20 cellular contexts compared by ENCODE assay signal in genomic region chr5:38403407-38403806, GRCh38.
DNase-seq lines count a peak whose midpoint lies in the region; ATAC-seq, FAIRE-seq and TF ChIP-seq lines count a peak whose summit lies in the region.
"Had no signal": no experiment of that assay in that cellular context is flagged by ENCODE, and none has a peak within 500 bp of the region (broad histone marks: within the 10 kb centered on the region; RNA-seq: fewer than 3 reads in every experiment).

No MANE protein-coding gene starts in this region.

- no peak overlapping the region for H2AFZ ChIP-seq in mammary epithelial cell (ENCODE audit: low read depth, low read length)

- H3K27ac ChIP-seq in mammary epithelial cell (ENCODE audit: insufficient read depth, low read depth, low read length) (no peak overlapping the region), foreskin keratinocyte (no peak overlapping the region), lower lobe of right lung (no peak overlapping the region)
- no peak overlapping the region for H3K27ac ChIP-seq in CD8-positive, alpha-beta T cell (ENCODE audit: low read depth, low read length)
- H3K27ac ChIP-seq: VCaP had no signal

- in situ Hi-C loops in mammary epithelial cell (cut with MboI; ENCODE audit: low sequenced_read_pairs in 2 of 2), result loop anchor here (5.0 to 10.0 kb wide), 3 partner anchors 139 to 191 kb away; no protein-coding TSS in a partner anchor

- H3K79me2 ChIP-seq in mammary epithelial cell (ENCODE audit: insufficient read depth, low read length), result no peaks in the 10 kb centered on the region

- no peak overlapping the region for H3K9ac ChIP-seq in mammary epithelial cell (ENCODE audit: insufficient read depth, low read length)

- peaks cover 42% of the 10 kb centered on the region for H3K27me3 Mint-ChIP-seq in CD8-positive, alpha-beta T cell (ENCODE audit: low read depth)

- dilution Hi-C loops in mammary epithelial cell (cut with HindIII; ENCODE audit: low sequenced_read_pairs), result no loop called here

- H3K9me3 ChIP-seq in mammary epithelial cell (replicated peaks; ENCODE audit: insufficient read depth, low read length), result no peaks in the 10 kb centered on the region
- H3K9me3 ChIP-seq in CD8-positive, alpha-beta T cell (ENCODE audit: low read length), result no peaks in the 10 kb centered on the region
- H3K9me3 ChIP-seq in lower lobe of right lung, result no peaks in the 10 kb centered on the region
- H3K9me3 ChIP-seq: HAP-1 had no signal

- peak; percentile 43 for DNase-seq in AG08395 (ENCODE audit: low spot score)
- DNase-seq in HTR-8/SVneo (ENCODE audit: insufficient read length, low spot score), result no peak
- DNase-seq in mammary epithelial cell, result peak; percentile 3
- DNase-seq in foreskin keratinocyte, result peak in 1 of 2 donors; percentile 39
- DNase-seq in kidney glomerular epithelial cell (lab: John Stamatoyannopoulos, UW), result no peak
- no peak for DNase-seq in CD8-positive, alpha-beta T cell
- no peak for DNase-seq in lower lobe of right lung
- DNase-seq: activated CD8-positive, alpha-beta T cell treated with anti-CD3 and anti-CD28 coated beads, Interleukin-2, amount 10 ng/mL, durations not matched to agents 7 days and 5 days; Calu3; immature natural killer cell; NCI-H1930; NCI-H69; nephron progenitor cell; stimulated activated CD4-positive, alpha-beta T cell treated with anti-CD3 and anti-CD28 coated beads, Interleukin-15, amount 100 ng/mL, for 24 hours; stimulated activated naive CD8-positive, alpha-beta T cell treated with anti-CD3 and anti-CD28 coated beads, Interleukin-15, amount 100 ng/mL, for 72 hours had no signal

- H3K4me1 Mint-ChIP-seq in CD8-positive, alpha-beta T cell (ENCODE audit: low read depth), result no peaks in the 10 kb centered on the region
- H3K4me1 Mint-ChIP-seq: central memory CD8-positive, alpha-beta T cell; immature natural killer cell; stimulated activated naive CD8-positive, alpha-beta T cell treated with anti-CD3 and anti-CD28 coated beads, Interleukin-15, amount 100 ng/mL, for 72 hours had no signal

- H3K4me3 ChIP-seq in mammary epithelial cell (replicated peaks in 1 of 3; ENCODE audit: insufficient read depth in 1 of 3, low read depth in 2 of 3, low read length in 3 of 3) (no peak overlapping the region), lower lobe of right lung (no peak overlapping the region)
- no peak overlapping the region for H3K4me3 ChIP-seq in CD8-positive, alpha-beta T cell (ENCODE audit: low read depth, low read length)
- H3K4me3 ChIP-seq: HAP-1 had no signal

- no peak overlapping the region for H3K4me3 Mint-ChIP-seq in CD8-positive, alpha-beta T cell
- H3K4me3 Mint-ChIP-seq: activated CD8-positive, alpha-beta T cell treated with anti-CD3 and anti-CD28 coated beads, Interleukin-2, amount 10 ng/mL, durations not matched to agents 7 days and 5 days; central memory CD8-positive, alpha-beta T cell; immature natural killer cell; nephron progenitor cell; stimulated activated naive CD8-positive, alpha-beta T cell treated with anti-CD3 and anti-CD28 coated beads, Interleukin-15, amount 100 ng/mL, for 72 hours had no signal

- intact Hi-C loops in mammary epithelial cell (cut with micrococcal nuclease) (loop anchor here (10.0 kb wide), 1 partner anchor 569 kb away; no protein-coding TSS in a partner anchor), lower lobe of right lung (cut with DNase I) (no loop called here)
- intact Hi-C loops in CD8-positive, alpha-beta T cell (cut with DNase I, micrococcal nuclease), result no loop called here

- H3K27ac Mint-ChIP-seq in CD8-positive, alpha-beta T cell, result no peak overlapping the region
- H3K27ac Mint-ChIP-seq: activated CD8-positive, alpha-beta T cell treated with anti-CD3 and anti-CD28 coated beads, Interleukin-2, amount 10 ng/mL, durations not matched to agents 7 days and 5 days; immature natural killer cell; nephron progenitor cell; stimulated activated naive CD8-positive, alpha-beta T cell treated with anti-CD3 and anti-CD28 coated beads, Interleukin-15, amount 100 ng/mL, for 72 hours had no signal

- no peaks in the 10 kb centered on the region for H3K36me3 Mint-ChIP-seq in CD8-positive, alpha-beta T cell
- H3K36me3 Mint-ChIP-seq: immature natural killer cell had no signal

- ATAC-seq in foreskin keratinocyte (peak; percentile 79), GM21529 (IDR thresholded peaks at IDR 0.05; ENCODE audit: unreplicated experiment) (no peak), lower lobe of right lung (no peak)
- no peak for ATAC-seq in CD8-positive, alpha-beta T cell
- ATAC-seq: activated CD8-positive, alpha-beta T cell treated with anti-CD3 and anti-CD28 coated beads, Interleukin-2, amount 10 ng/mL, durations not matched to agents 7 days and 5 days; stimulated activated naive CD8-positive, alpha-beta T cell treated with anti-CD3 and anti-CD28 coated beads, Interleukin-15, amount 100 ng/mL, for 72 hours had no signal

- H3K9me3 Mint-ChIP-seq in CD8-positive, alpha-beta T cell, result no peaks in the 10 kb centered on the region
- H3K9me3 Mint-ChIP-seq: central memory CD8-positive, alpha-beta T cell; nephron progenitor cell; stimulated activated naive CD8-positive, alpha-beta T cell treated with anti-CD3 and anti-CD28 coated beads, Interleukin-15, amount 100 ng/mL, for 72 hours had no signal

- BruUV-seq in mammary epithelial cell (replicated peaks; lab: Mats Ljungman, UMichigan), result no TSS peak

- H3K4me2 ChIP-seq in mammary epithelial cell (ENCODE audit: insufficient read depth, low read depth, low read length), result no peak overlapping the region

- H3K27me3 ChIP-seq in mammary epithelial cell (ENCODE audit: insufficient read depth, low read length), result no peaks in the 10 kb centered on the region
- H3K27me3 ChIP-seq in foreskin keratinocyte, result peaks cover 36% of the 10 kb centered on the region
- no peaks in the 10 kb centered on the region for H3K27me3 ChIP-seq in CD8-positive, alpha-beta T cell (ENCODE audit: insufficient read depth, low read length)
- peaks cover 4% of the 10 kb centered on the region for H3K27me3 ChIP-seq in lower lobe of right lung (ENCODE audit: low read depth)

- CTCF ChIA-PET in mammary epithelial cell (lab: Charles Lee; ENCODE audit: low non-redundant PET), result no interaction called here
- CTCF ChIA-PET in CD8-positive, alpha-beta T cell (lab: Charles Lee), result no interaction called here

- POLR2A ChIA-PET in CD8-positive, alpha-beta T cell (lab: Charles Lee), result no interaction called here

- no peaks in the 10 kb centered on the region for H3K4me1 ChIP-seq in mammary epithelial cell (ENCODE audit: insufficient read depth, low read length)
- H3K4me1 ChIP-seq in foreskin keratinocyte, result no peaks in the 10 kb centered on the region
- no peaks in the 10 kb centered on the region for H3K4me1 ChIP-seq in CD8-positive, alpha-beta T cell (ENCODE audit: insufficient read depth, low read length)
- H3K4me1 ChIP-seq in lower lobe of right lung, result no peaks in the 10 kb centered on the region
- H3K4me1 ChIP-seq: HAP-1 had no signal

- peak; percentile 90 for FAIRE-seq in HTR-8/SVneo (lab: Jason Lieb, UNC)
- FAIRE-seq: endometrium had no signal

- no peaks in the 10 kb centered on the region for H4K20me1 ChIP-seq in mammary epithelial cell (ENCODE audit: insufficient read depth, low read length)

- H3K36me3 ChIP-seq in mammary epithelial cell (ENCODE audit: insufficient read depth, low read length), result no peaks in the 10 kb centered on the region
- H3K36me3 ChIP-seq in CD8-positive, alpha-beta T cell (ENCODE audit: insufficient read depth, low read length), result no peaks in the 10 kb centered on the region
- no peaks in the 10 kb centered on the region for H3K36me3 ChIP-seq in lower lobe of right lung
- H3K36me3 ChIP-seq: HAP-1 had no signal

- TF ChIP-seq CTCF in mammary epithelial cell (conservative IDR thresholded peaks at IDR 0.05 in 1 of 2, IDR thresholded peaks at IDR 0.05 in 1 of 2; ENCODE audit: extremely low read depth in 1 of 2, insufficient read depth in 1 of 2, low read depth in 1 of 2, low read length in 2 of 2) (no peak), foreskin keratinocyte (conservative IDR thresholded peaks at IDR 0.05) (no peak), lower lobe of right lung (IDR thresholded peaks at IDR 0.05) (no peak)
- TF ChIP-seq CTCF in CD8-positive, alpha-beta T cell (IDR thresholded peaks at IDR 0.05), result no peak

- 45% methylated on average over 4 of the region's 5 CpGs for WGBS in mammary epithelial cell (ENCODE audit: low coverage, missing lambda C conversion rate)

Comparison
In these comparisons a context has a peak if more than half of its experiments do, and no peak if none do; other contexts are left out.
1. DNase-seq: peak in AG08395 (single experiment) and mammary epithelial cell (single experiment); none in HTR-8/SVneo (single experiment), kidney glomerular epithelial cell (single experiment), CD8-positive, alpha-beta T cell (0 of 7) and lower lobe of right lung (single experiment).